19 cellular contexts compared by ENCODE assay signal in the genomic region with DNA sequence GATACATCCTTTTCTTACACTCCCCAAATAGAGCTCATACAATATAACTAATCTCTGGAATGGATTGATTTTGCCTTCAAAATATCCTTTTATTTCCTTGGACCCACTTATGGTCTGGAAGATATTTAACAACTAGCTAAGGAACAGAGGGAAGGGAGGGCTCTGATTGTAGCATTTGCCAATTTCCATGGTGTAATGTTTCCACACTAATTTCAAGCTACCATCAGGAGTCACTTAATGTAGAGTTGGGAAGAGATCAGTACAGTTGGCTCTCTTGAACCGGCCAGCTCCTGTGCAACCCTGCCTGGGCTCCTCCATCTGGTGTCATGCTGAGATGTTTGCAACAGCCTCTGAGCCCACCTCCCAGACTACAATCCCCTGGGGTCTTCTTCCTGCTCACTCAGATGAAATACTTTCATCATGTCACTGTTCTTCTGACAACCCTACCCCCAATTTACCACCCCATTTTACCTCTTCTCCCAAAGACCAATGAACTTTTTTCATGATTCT. TPM values are rescaled to one million over a fixed set of nuclear protein-coding genes. Genes with fewer than 3 reads are reported as not detected.
DNase-seq lines count a peak whose midpoint lies in the region; ATAC-seq and TF ChIP-seq lines count a peak whose summit lies in the region.
"Had no signal": no experiment of that assay in that cellular context is flagged by ENCODE, and none has a peak within 500 bp of the region (broad histone marks: within the 10 kb centered on the region; RNA-seq: fewer than 3 reads in every experiment).

No MANE protein-coding gene starts in this region.

- H3K79me2 ChIP-seq in PC-9 (ENCODE audit: low read depth), result no peaks in the 10 kb centered on the region

- H4K20me1 ChIP-seq in BLaER1 treated with 17β-estradiol and CSF1 and Interleukin-3, amounts not matched to agents 10 nM and 100 nM, result no peaks in the 10 kb centered on the region
- no peaks in the 10 kb centered on the region for H4K20me1 ChIP-seq in PC-9 (ENCODE audit: insufficient read depth)

- H3K9me3 ChIP-seq in BLaER1 treated with 17β-estradiol and CSF1 and Interleukin-3, amounts not matched to agents 10 nM and 100 nM (replicated peaks in 1 of 11), result no peaks in the 10 kb centered on the region
- no peaks in the 10 kb centered on the region for H3K9me3 ChIP-seq in PC-9 (ENCODE audit: insufficient read depth, low read depth)
- no peaks in the 10 kb centered on the region for H3K9me3 ChIP-seq in esophagus muscularis mucosa
- H3K9me3 ChIP-seq in psoas muscle, result no peaks in the 10 kb centered on the region
- H3K9me3 ChIP-seq: neutrophil, sigmoid colon, thyroid gland had no signal

- H3K9me2 ChIP-seq in PC-9 (ENCODE audit: insufficient read depth), result no peaks in the 10 kb centered on the region

- ATAC-seq in psoas muscle (no peak), HG03571 (IDR thresholded peaks at IDR 0.05; ENCODE audit: unreplicated experiment) (no peak), HG02763 (IDR thresholded peaks at IDR 0.05; ENCODE audit: unreplicated experiment) (no peak)
- ATAC-seq: T-cell had no signal

- BruUV-seq in PC-9 (replicated peaks; lab: Mats Ljungman, UMichigan), result no TSS peak

- POLR2A ChIA-PET in PC-9 (lab: Charles Lee; ENCODE audit: unreplicated experiment), result interaction anchor here (0.6 to 0.9 kb wide), 2 partner anchors 8 to 630 kb away, joined by 3 to 8 read pairs; a partner anchor contains a TSS

- peaks cover 6 to 64% (median 20%) of the 10 kb centered on the region in 10 experiments; a peak in 19 of 20 replicates for H3K4me1 ChIP-seq in BLaER1 treated with 17β-estradiol and CSF1 and Interleukin-3, amounts not matched to agents 10 nM and 100 nM
- H3K4me1 ChIP-seq in PC-9 (replicated peaks; ENCODE audit: insufficient read depth) (peaks cover 20% of the 10 kb centered on the region), esophagus muscularis mucosa (peaks cover 37 to 59% (median 55%) of the 10 kb centered on the region in 4 donors), psoas muscle (peaks cover 32% of the 10 kb centered on the region)

- no peaks in the 10 kb centered on the region for H3K36me3 ChIP-seq in BLaER1 treated with 17β-estradiol and CSF1 and Interleukin-3, amounts not matched to agents 10 nM and 100 nM
- H3K36me3 ChIP-seq in PC-9 (ENCODE audit: low read depth) (no peaks in the 10 kb centered on the region), esophagus muscularis mucosa (no peaks in the 10 kb centered on the region), psoas muscle (ENCODE audit: insufficient read depth in 1 of 2, low read depth in 1 of 2) (no peaks in the 10 kb centered on the region)
- H3K36me3 ChIP-seq: neutrophil, sigmoid colon, thyroid gland had no signal

- 45% methylated on average over 1 of the region's 1 CpG for WGBS in esophagus muscularis mucosa
- WGBS in psoas muscle, 3 donors, result 0 to 32% (median 31%) methylated on average over 1 of the region's 1 CpG

- DNase-seq in PC-9 (peak in 1 of 2 experiments; percentile 4), esophagus muscularis mucosa (ENCODE audit: extremely low spot score) (peak; percentile 53), psoas muscle (no peak), hepatic stellate cell (ENCODE audit: low spot score) (no peak)
- DNase-seq: activated CD8-positive, alpha-beta memory T cell treated with anti-CD3 and anti-CD28 coated beads for 24 hours; DMS79; head of caudate nucleus; midbrain; NCI-H2081 treated with DMSO at 0.1 percent for 48 hours; NCI-H69; sigmoid colon; stimulated activated CD4-positive, alpha-beta T cell treated with anti-CD3 and anti-CD28 coated beads, Interleukin-4, amount 100 ng/mL, for 1 hour; T-cell; thyroid gland had no signal

- intact Hi-C loops in PC-9 (cut with micrococcal nuclease; ENCODE audit: unreplicated experiment) (loop anchor here (2.0 kb wide), 1 partner anchor 50 kb away; no protein-coding TSS in a partner anchor), esophagus muscularis mucosa (cut with DNase I) (no loop called here), psoas muscle (cut with DNase I) (no loop called here)

- H3K4me3 ChIP-seq in BLaER1 treated with 17β-estradiol and CSF1 and Interleukin-3, amounts not matched to agents 10 nM and 100 nM, result no peak overlapping the region
- H3K4me3 ChIP-seq in PC-9, result no peak overlapping the region
- no peak overlapping the region for H3K4me3 ChIP-seq in esophagus muscularis mucosa
- H3K4me3 ChIP-seq in psoas muscle, result no peak overlapping the region
- H3K4me3 ChIP-seq: sigmoid colon, thyroid gland had no signal

- no peak for TF ChIP-seq EP300 in esophagus muscularis mucosa (IDR thresholded peaks at IDR 0.05)

- H3K27me3 ChIP-seq in BLaER1 treated with 17β-estradiol and CSF1 and Interleukin-3, amounts not matched to agents 10 nM and 100 nM, result no peaks in the 10 kb centered on the region
- no peaks in the 10 kb centered on the region for H3K27me3 ChIP-seq in PC-9 (ENCODE audit: insufficient read depth, low read depth)
- no peaks in the 10 kb centered on the region for H3K27me3 ChIP-seq in esophagus muscularis mucosa
- H3K27me3 ChIP-seq in psoas muscle (ENCODE audit: insufficient read depth in 3 of 3, low read length in 2 of 3), result no peaks in the 10 kb centered on the region
- H3K27me3 ChIP-seq: sigmoid colon, thyroid gland had no signal

- H3K27ac ChIP-seq in BLaER1 treated with 17β-estradiol and CSF1 and Interleukin-3, amounts not matched to agents 10 nM and 100 nM, result no peak overlapping the region
- peak overlapping the region; percentile 69 for H3K27ac ChIP-seq in PC-9
- H3K27ac ChIP-seq in esophagus muscularis mucosa (replicated peaks in 1 of 4), result peak overlapping the region; percentile 58 to 78 (median 76)
- H3K27ac ChIP-seq in psoas muscle, result peak overlapping the region; percentile 56
- H3K27ac ChIP-seq: C4-2B, neutrophil, thyroid gland had no signal

- no peak overlapping the region for H2AFZ ChIP-seq in PC-9

- peak overlapping the region in 8 of 11 experiments; percentile 6 to 98 (median 32); a peak in 11 of 22 replicates for H3K4me2 ChIP-seq in BLaER1 treated with 17β-estradiol and CSF1 and Interleukin-3, amounts not matched to agents 10 nM and 100 nM
- H3K4me2 ChIP-seq in PC-9, result peak overlapping the region; percentile 55

- H3K9ac ChIP-seq in BLaER1 treated with 17β-estradiol and CSF1 and Interleukin-3, amounts not matched to agents 10 nM and 100 nM, result no peak overlapping the region

- no peak for TF ChIP-seq POLR2A in esophagus muscularis mucosa (IDR thresholded peaks at IDR 0.05; ENCODE audit: low read depth)

- TF ChIP-seq CTCF in PC-9 (conservative IDR thresholded peaks at IDR 0.05), result no peak
- no peak for TF ChIP-seq CTCF in esophagus muscularis mucosa (IDR thresholded peaks at IDR 0.05)
- no peak for TF ChIP-seq CTCF in psoas muscle (IDR thresholded peaks at IDR 0.05)

- peaks cover 14% of the 10 kb centered on the region for H3F3A ChIP-seq in PC-9 (ENCODE audit: insufficient read depth, low read depth)

- CTCF ChIA-PET in PC-9 (lab: Charles Lee), result interaction anchor here (0.5 to 0.7 kb wide), 2 partner anchors 33 to 132 kb away, joined by 3 read pairs; no protein-coding TSS in a partner anchor

RNA-seq across cellular contexts. Expression of a gene that starts 8.0 kb away (rescaled TPM):
- 1.4 and 1.7 TPM in 2 replicates for total RNA-seq in PC-9 (2021)
- total RNA-seq in esophagus muscularis mucosa, result 10 to 100 TPM in 1 of 4 donors, 1 to 10 TPM in 2, under 1 TPM in 1; 0.83 to 51.4 (median 3.4) TPM
- 1 to 10 TPM in 2 of 4 donors, under 1 TPM in 1, not detected in 1; 0.99 to 4.6 (median 2.1) TPM for total RNA-seq in psoas muscle
- 1 to 10 TPM in 1 of 3 donors, under 1 TPM in 2; 0.51 to 4.1 (median 0.91) TPM for polyA plus RNA-seq in psoas muscle

Comparison
In these comparisons a context has a peak if more than half of its experiments do, and no peak if none do; other contexts are left out.
1. H3K27ac ChIP-seq: peak in PC-9 (single experiment), esophagus muscularis mucosa (4 of 4) and psoas muscle (single experiment); none in BLaER1 treated with 17β-estradiol and CSF1 and Interleukin-3, amounts not matched to agents 10 nM and 100 nM (0 of 11).